16 cellular contexts compared by ENCODE assay signal in the genomic region with DNA sequence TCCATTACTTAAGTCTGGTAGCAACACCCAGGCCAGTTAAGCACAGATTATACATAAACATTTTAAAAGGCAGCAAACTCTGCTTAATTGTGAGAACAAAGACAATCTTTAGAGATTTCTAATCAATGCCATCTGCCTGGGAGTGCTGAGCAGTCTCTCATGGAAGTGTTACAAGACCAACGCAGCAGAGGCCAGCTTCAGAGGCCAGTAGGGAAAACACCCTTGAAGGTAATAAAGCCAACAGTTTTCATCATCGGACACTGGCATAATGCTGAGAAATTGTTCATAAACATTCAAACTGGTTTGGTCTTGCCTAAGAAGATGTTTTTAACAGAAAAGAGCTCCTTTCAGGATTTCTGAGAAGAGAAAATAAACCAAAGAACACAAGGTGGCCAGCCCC. TPM values are rescaled to one million over a fixed set of nuclear protein-coding genes. Genes with fewer than 3 reads are reported as not detected.
DNase-seq lines count a peak whose midpoint lies in the region; ATAC-seq, FAIRE-seq and TF ChIP-seq lines count a peak whose summit lies in the region.
"Had no signal": no experiment of that assay in that cellular context is flagged by ENCODE, and none has a peak within 500 bp of the region (broad histone marks: within the 10 kb centered on the region; RNA-seq: fewer than 3 reads in every experiment).

No MANE protein-coding gene starts in this region.

- no peak for TF ChIP-seq EP300 in gastroesophageal sphincter (IDR thresholded peaks at IDR 0.05)

- H3K27me3 ChIP-seq in gastroesophageal sphincter = no peaks in the 10 kb centered on the region

- H3K36me3 ChIP-seq in gastroesophageal sphincter = no peaks in the 10 kb centered on the region

- DNase-seq in AG20443 (ENCODE audit: low spot score) (peak; percentile 31), fibroblast of gingiva (ENCODE audit: low read depth) (peak; percentile 65), stromal cell of bone marrow (ENCODE audit: low read depth) (peak; percentile 6), GM19240 (ENCODE audit: insufficient read length, low spot score) (no peak), GM12891 (ENCODE audit: insufficient read length, low spot score) (no peak)
- DNase-seq: 8988T; CD4-positive, alpha-beta memory T cell; DMS79; GOT3; H9 had no signal

- no peak overlapping the region for H3K27ac ChIP-seq in gastroesophageal sphincter
- H3K27ac ChIP-seq: C4-2B had no signal

- peaks cover 0 to 5% (median 0%) of the 10 kb centered on the region in 3 donors for H3K4me1 ChIP-seq in gastroesophageal sphincter

- WGBS in gastroesophageal sphincter (ENCODE audit: low coverage in 1 of 2), 2 donors = 63 to 84% methylated on average over 1 to 2 of the region's 2 CpGs

- TF ChIP-seq CTCF in gastroesophageal sphincter (IDR thresholded peaks at IDR 0.05) = no peak

- H3K4me3 ChIP-seq in gastroesophageal sphincter = no peak overlapping the region

- ATAC-seq in gastroesophageal sphincter (peak; percentile 42), HG03095 (IDR thresholded peaks at IDR 0.05; ENCODE audit: unreplicated experiment) (no peak)
- ATAC-seq: HepG2 had no signal

- no peaks in the 10 kb centered on the region for H3K9me3 ChIP-seq in gastroesophageal sphincter

- no peak for FAIRE-seq in GM12891 (lab: Jason Lieb, UNC)
- FAIRE-seq: GM19239, HepG2, HTR-8/SVneo had no signal

- TF ChIP-seq POLR2A in gastroesophageal sphincter (IDR thresholded peaks at IDR 0.05) = no peak
- TF ChIP-seq POLR2A in GM12891 (IDR thresholded peaks at IDR 0.05; ENCODE audit: low read depth, low read length) = no peak

TF ChIP-seq in GM12891, 5 proteins besides CTCF, POLR2A, EP300 and RAD21:
- no peak for TF ChIP-seq POLR2AphosphoS5 (IDR thresholded peaks at IDR 0.05; ENCODE audit: low read depth, low read length)

RNA-seq across cellular contexts. Expression of a gene that starts 35.0 kb away (rescaled TPM):
- total RNA-seq in gastroesophageal sphincter = 10 to 100 TPM; 27.4 to 66.6 (median 43.4) TPM
- not detected for polyA plus RNA-seq in GM12891 (2012; ENCODE audit: low read depth, missing spikeins)
- total RNA-seq: HepG2 had no signal
- polyA plus RNA-seq: HepG2 had no signal

Comparison
In these comparisons a context has a peak if more than half of its experiments do, and no peak if none do; other contexts are left out.
1. DNase-seq: peak in AG20443 (single experiment), fibroblast of gingiva (single experiment) and stromal cell of bone marrow (single experiment); none in GM19240 (single experiment) and GM12891 (single experiment).